In the genomic region with DNA sequence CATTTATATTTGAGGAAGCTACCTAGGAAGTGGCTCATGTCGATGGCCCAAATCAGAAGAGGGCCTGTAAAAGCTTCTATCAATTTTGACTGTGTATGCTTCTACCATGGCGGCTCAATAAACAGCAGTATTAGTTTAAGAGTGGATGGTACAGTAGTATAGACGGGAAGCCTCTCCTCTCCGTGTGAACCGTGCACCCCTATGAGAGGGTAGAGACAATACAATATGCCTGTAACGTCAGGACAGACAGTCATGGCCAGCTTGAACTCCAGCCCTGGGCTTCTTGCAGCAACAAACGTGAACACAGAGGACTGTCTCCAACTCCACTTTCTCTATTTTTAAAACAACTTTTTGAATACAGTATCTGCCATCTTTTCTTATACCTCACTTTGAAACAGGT, we compare ENCODE assay signal across 13 cellular contexts. TPM values are rescaled to one million over a fixed set of nuclear protein-coding genes. Genes with fewer than 3 reads are reported as not detected.
DNase-seq lines count a peak whose midpoint lies in the region; ATAC-seq and TF ChIP-seq lines count a peak whose summit lies in the region.
"Had no signal": no experiment of that assay in that cellular context is flagged by ENCODE, and none has a peak within 500 bp of the region (broad histone marks: within the 10 kb centered on the region; RNA-seq: fewer than 3 reads in every experiment).

No MANE protein-coding gene starts in this region.

- peak overlapping the region; percentile 94 for H3K4me2 ChIP-seq in Karpas-422 (ENCODE audit: low read depth, low read length, poor library complexity, severe bottlenecking)

- peaks cover 37% of the 10 kb centered on the region for H3K36me3 Mint-ChIP-seq in CD8-positive, alpha-beta T cell
- peaks cover 43 to 78% of the 10 kb centered on the region in 2 donors for H3K36me3 Mint-ChIP-seq in activated T-cell treated with anti-CD3 and anti-CD28 coated beads, Interleukin-2, amount 50 U/mL, for 72 hours (ENCODE audit: insufficient read depth in 2 of 2)
- no peaks in the 10 kb centered on the region for H3K36me3 Mint-ChIP-seq in natural killer cell
- H3K36me3 Mint-ChIP-seq: WTC11 had no signal

- H2AFZ ChIP-seq in Karpas-422 (ENCODE audit: low read length) = no peak overlapping the region

- no peaks in the 10 kb centered on the region for H3K9me3 Mint-ChIP-seq in CD8-positive, alpha-beta T cell
- no peaks in the 10 kb centered on the region for H3K9me3 Mint-ChIP-seq in activated T-cell treated with anti-CD3 and anti-CD28 coated beads, Interleukin-2, amount 50 U/mL, for 72 hours
- no peaks in the 10 kb centered on the region for H3K9me3 Mint-ChIP-seq in natural killer cell
- H3K9me3 Mint-ChIP-seq: WTC11 had no signal

- H3K27me3 Mint-ChIP-seq in CD8-positive, alpha-beta T cell (ENCODE audit: low read depth) = no peaks in the 10 kb centered on the region
- no peaks in the 10 kb centered on the region for H3K27me3 Mint-ChIP-seq in activated T-cell treated with anti-CD3 and anti-CD28 coated beads, Interleukin-2, amount 50 U/mL, for 72 hours (ENCODE audit: low read depth)
- H3K27me3 Mint-ChIP-seq in natural killer cell (ENCODE audit: low read depth in 2 of 2) = no peaks in the 10 kb centered on the region

- H3K9ac ChIP-seq in Karpas-422 (ENCODE audit: low read length) = peak overlapping the region; percentile 86

- H3K4me3 Mint-ChIP-seq in CD8-positive, alpha-beta T cell = peak overlapping the region; percentile 93
- peak overlapping the region; percentile 94 to 96 for H3K4me3 Mint-ChIP-seq in activated T-cell treated with anti-CD3 and anti-CD28 coated beads, Interleukin-2, amount 50 U/mL, for 72 hours
- peak overlapping the region; percentile 99 for H3K4me3 Mint-ChIP-seq in natural killer cell
- H3K4me3 Mint-ChIP-seq: WTC11 had no signal

- CTCF ChIA-PET in CD8-positive, alpha-beta T cell (lab: Charles Lee) = interaction anchor here (1.2 to 25.1 kb wide), 9 partner anchors 8 to 220 kb away, joined by 3 to 494 read pairs (median 13); no protein-coding TSS in a partner anchor

- peaks cover 94% of the 10 kb centered on the region for H3K4me1 ChIP-seq in CD8-positive, alpha-beta T cell (ENCODE audit: insufficient read depth, low read length)
- H3K4me1 ChIP-seq in Karpas-422 (ENCODE audit: low read length) (peaks cover 90% of the 10 kb centered on the region), right atrium auricular region (no peaks in the 10 kb centered on the region)
- H3K4me1 ChIP-seq: gastroesophageal sphincter had no signal

- peak overlapping the region; percentile 96 for H3K27ac ChIP-seq in CD8-positive, alpha-beta T cell (ENCODE audit: low read depth, low read length)
- peak overlapping the region; percentile 94 for H3K27ac ChIP-seq in Karpas-422 (ENCODE audit: low read length)
- no peak overlapping the region for H3K27ac ChIP-seq in right atrium auricular region
- H3K27ac ChIP-seq: gastroesophageal sphincter had no signal

- TF ChIP-seq CTCF in CD8-positive, alpha-beta T cell (IDR thresholded peaks at IDR 0.05) = no peak
- TF ChIP-seq CTCF in natural killer cell (IDR thresholded peaks at IDR 0.05) (no peak), right atrium auricular region (IDR thresholded peaks at IDR 0.05) (no peak)

- H3K9me2 ChIP-seq in Karpas-422 (replicated peaks; ENCODE audit: insufficient read depth, low read length) = no peaks in the 10 kb centered on the region

- POLR2A ChIA-PET in CD8-positive, alpha-beta T cell (lab: Charles Lee) = interaction anchor here (0.8 to 25.1 kb wide), 7 partner anchors 11 to 109 kb away, joined by 3 to 1039 read pairs (median 6); no protein-coding TSS in a partner anchor

- H4K20me1 ChIP-seq in Karpas-422 (ENCODE audit: insufficient read depth, low read depth, low read length) = no peaks in the 10 kb centered on the region; the same call in 1 of the 2 replicates

- DNase-seq in CD8-positive, alpha-beta T cell = peak in 1 of 7 experiments; percentile 39
- DNase-seq in Karpas-422 (peak; percentile 75), natural killer cell (no peak), NCI-H1105 treated with DMSO at 0.1 percent for 48 hours (lab: John Stamatoyannopoulos, UW) (no peak), right atrium auricular region (ENCODE audit: low spot score) (no peak), NCI-H748 (lab: John Stamatoyannopoulos, UW; ENCODE audit: unreplicated experiment) (no peak)
- no peak for DNase-seq in activated T-cell treated with anti-CD3 and anti-CD28 coated beads, Interleukin-2, amount 50 U/mL, for 72 hours
- no peak for DNase-seq in effector CD8-positive, alpha-beta T cell (lab: John Stamatoyannopoulos, UW)
- DNase-seq: SHP77; stimulated activated CD4-positive, alpha-beta T cell treated with anti-CD3 and anti-CD28 coated beads, Interleukin-12 subunit alpha, Interleukin-12 subunit beta, amount 100 ng/mL, for 4 hours; stimulated activated CD8-positive, alpha-beta memory T cell treated with anti-CD3 and anti-CD28 coated beads, Interleukin-4, amount 100 ng/mL, for 48 hours had no signal

- intact Hi-C loops in CD8-positive, alpha-beta T cell (cut with DNase I, micrococcal nuclease) = no loop called here
- intact Hi-C loops in natural killer cell (cut with micrococcal nuclease) = no loop called here

- H3K9me3 ChIP-seq in CD8-positive, alpha-beta T cell (ENCODE audit: low read length) = no peaks in the 10 kb centered on the region
- H3K9me3 ChIP-seq in Karpas-422 (ENCODE audit: low read length) (no peaks in the 10 kb centered on the region), right atrium auricular region (no peaks in the 10 kb centered on the region)
- H3K9me3 ChIP-seq: gastroesophageal sphincter had no signal

- H3K36me3 ChIP-seq in CD8-positive, alpha-beta T cell (ENCODE audit: insufficient read depth, low read length) = no peaks in the 10 kb centered on the region
- H3K36me3 ChIP-seq in Karpas-422 (ENCODE audit: insufficient read depth, low read length) (peaks cover 9% of the 10 kb centered on the region; the same call in 1 of the 2 replicates), right atrium auricular region (no peaks in the 10 kb centered on the region)
- H3K36me3 ChIP-seq: gastroesophageal sphincter had no signal

- ATAC-seq in CD8-positive, alpha-beta T cell = no peak
- peak; percentile 15 to 17 for ATAC-seq in activated T-cell treated with anti-CD3 and anti-CD28 coated beads, Interleukin-2, amount 50 U/mL, for 72 hours (replicated peaks in 1 of 2)
- ATAC-seq in natural killer cell = peak; percentile 8 to 19 (median 16)
- ATAC-seq: gastroesophageal sphincter, WTC11 had no signal

- peaks cover 98% of the 10 kb centered on the region for H3K79me2 ChIP-seq in Karpas-422 (ENCODE audit: low read length)

- H3K4me1 Mint-ChIP-seq in CD8-positive, alpha-beta T cell (ENCODE audit: low read depth) = peaks cover 92% of the 10 kb centered on the region
- peaks cover 71% of the 10 kb centered on the region for H3K4me1 Mint-ChIP-seq in activated T-cell treated with anti-CD3 and anti-CD28 coated beads, Interleukin-2, amount 50 U/mL, for 72 hours (ENCODE audit: low read depth)
- peaks cover 96 to 99% of the 10 kb centered on the region in 2 donors for H3K4me1 Mint-ChIP-seq in natural killer cell

- H3K27me3 ChIP-seq in CD8-positive, alpha-beta T cell (ENCODE audit: insufficient read depth, low read length) = no peaks in the 10 kb centered on the region
- H3K27me3 ChIP-seq in Karpas-422 (ENCODE audit: low read length) (no peaks in the 10 kb centered on the region), right atrium auricular region (no peaks in the 10 kb centered on the region)

- peak overlapping the region; percentile 96 for H3K27ac Mint-ChIP-seq in CD8-positive, alpha-beta T cell
- H3K27ac Mint-ChIP-seq in activated T-cell treated with anti-CD3 and anti-CD28 coated beads, Interleukin-2, amount 50 U/mL, for 72 hours = peak overlapping the region; percentile 99
- H3K27ac Mint-ChIP-seq in natural killer cell = peak overlapping the region in 1 of 2 donors; percentile 98
- H3K27ac Mint-ChIP-seq: WTC11 had no signal

- H3K4me3 ChIP-seq in CD8-positive, alpha-beta T cell (ENCODE audit: low read depth, low read length) = peak overlapping the region; percentile 96
- H3K4me3 ChIP-seq in Karpas-422 (ENCODE audit: low read length) = peak overlapping the region; percentile 76
- H3K4me3 ChIP-seq in right atrium auricular region = no peak overlapping the region
- H3K4me3 ChIP-seq: gastroesophageal sphincter had no signal

RNA-seq across cellular contexts. Expression of a gene that starts 7.7 kb away (rescaled TPM):
- 100 to 1,000 TPM; 248 TPM for total RNA-seq in CD8-positive, alpha-beta T cell
- total RNA-seq in Karpas-422 (2014; rRNA removed; shearing (Covaris generic); ENCODE audit: low replicate concordance) = 117 and 118 TPM in 2 replicates
- 100 to 1,000 TPM; 427 to 504 TPM for total RNA-seq in activated T-cell treated with anti-CD3 and anti-CD28 coated beads, Interleukin-2, amount 50 U/mL, for 72 hours
- 100 to 1,000 TPM; 294 to 391 (median 350) TPM for total RNA-seq in natural killer cell
- 1 to 10 TPM; 1.7 to 9.7 TPM for total RNA-seq in right atrium auricular region

Comparison
In these comparisons a context has a peak if more than half of its experiments do, and no peak if none do; other contexts are left out.
1. H3K27ac ChIP-seq: peak in CD8-positive, alpha-beta T cell (single experiment) and Karpas-422 (single experiment); none in right atrium auricular region (0 of 2).
2. H3K4me3 ChIP-seq: peak in CD8-positive, alpha-beta T cell (single experiment) and Karpas-422 (single experiment); none in right atrium auricular region (0 of 2).
3. RNA of a gene that starts 7.7 kb away (total RNA-seq): 427 to 504 TPM in activated T-cell treated with anti-CD3 and anti-CD28 coated beads, Interleukin-2, amount 50 U/mL, for 72 hours, 294 to 391 TPM in natural killer cell, 248 TPM in CD8-positive, alpha-beta T cell and 117 to 118 TPM in Karpas-422; 1.7 to 9.7 TPM in right atrium auricular region; every median in the first group is over 10 times any median in the second.
4. Peak in every context shown above with its lines, with median percentiles within 50 percentile points of each other: H3K4me3 Mint-ChIP-seq.